ENCODE assay signal across 22 cellular contexts in the genomic region with DNA sequence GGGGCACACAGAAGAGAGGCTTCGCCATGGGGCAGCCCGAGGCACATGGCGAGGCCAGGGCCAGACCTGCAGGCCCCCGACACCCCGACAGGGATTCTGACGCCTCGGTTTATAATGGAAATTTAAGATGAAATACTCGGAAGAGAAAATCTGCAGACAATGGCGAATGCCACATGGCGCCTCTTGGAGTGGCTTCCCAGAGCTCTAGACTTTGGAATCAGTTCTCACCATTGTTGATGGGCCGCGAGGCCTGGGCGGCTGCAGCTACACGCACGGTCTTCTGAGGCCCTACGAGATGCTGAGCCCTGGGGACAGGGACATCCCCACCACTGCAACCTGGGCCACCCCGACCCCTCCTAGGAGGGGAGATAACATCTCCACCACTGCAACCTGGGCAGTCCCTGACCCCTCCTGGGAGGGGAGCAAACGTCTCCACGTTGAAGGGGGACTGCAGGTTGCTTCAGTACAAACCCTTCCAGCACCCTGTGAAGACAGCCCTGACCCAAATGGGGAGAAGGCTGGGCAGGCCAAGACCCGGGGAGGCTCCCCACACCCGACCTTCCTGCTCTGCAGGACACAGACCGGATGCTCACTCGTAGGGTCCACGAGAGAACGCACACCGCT.
"Had no signal": no experiment of that assay in that cellular context is flagged by ENCODE, and none has a peak within 500 bp of the region (broad histone marks: within the 10 kb centered on the region; RNA-seq: fewer than 3 reads in every experiment).

No MANE protein-coding gene starts in this region.

- H3K27me3 ChIP-seq: Peyer's patch had no signal

- H3K4me3 ChIP-seq: Peyer's patch, SK-N-MC had no signal

- DNase-seq: activated B cell treated with CpG ODN at 0.5 μM for 24 hours; activated CD4-positive, alpha-beta T cell treated with anti-CD3 and anti-CD28 coated beads for 1 hour; activated CD4-positive, alpha-beta T cell treated with anti-CD3 and anti-CD28 coated beads, Interleukin-2, amount 10 ng/mL, durations not matched to agents 24 days and 14 days; activated CD4-positive, alpha-beta T cell treated with anti-CD3 and anti-CD28 coated beads, Interleukin-2, amount 50 U/mL, for 48 hours; activated CD8-positive, alpha-beta memory T cell treated with anti-CD3 and anti-CD28 coated beads, Interleukin-2, amount 10 ng/mL, durations not matched to agents 7 days and 5 days; activated effector memory CD4-positive, alpha-beta T cell treated with Interleukin-2 at 50 U/mL for 16 hours; activated naive CD4-positive, alpha-beta T cell; activated T-cell treated with anti-CD3 and anti-CD28 coated beads, Interleukin-2, amount 50 U/mL, for 24 hours; NCI-H1417 treated with DMSO at 0.1 percent for 48 hours; NCI-H1694; NCI-H2029; NCI-H2107; NCI-H2171 treated with DMSO at 0.1 percent for 48 hours; NCI-H82; Peyer's patch; SIG-M5; T-cell; T-helper 2 cell had no signal

- H3K9ac ChIP-seq: KMS-11 had no signal

- H3K4me1 ChIP-seq: Peyer's patch had no signal

- H3K9me3 ChIP-seq: Peyer's patch had no signal

- FAIRE-seq: TTC549 had no signal

- H3K4me2 ChIP-seq: KMS-11 had no signal

- H3K27ac ChIP-seq: KMS-11, Peyer's patch, RWPE1, SK-N-MC had no signal
